ENCODE assay signal across 27 cellular contexts in genomic region chr10:2620827-2621521, GRCh38.
DNase-seq lines count a peak whose midpoint lies in the region; ATAC-seq, FAIRE-seq and TF ChIP-seq lines count a peak whose summit lies in the region.
"Had no signal": no experiment of that assay in that cellular context is flagged by ENCODE, and none has a peak within 500 bp of the region (broad histone marks: within the 10 kb centered on the region; RNA-seq: fewer than 3 reads in every experiment).

No MANE protein-coding gene starts in this region.

- no peak for TF ChIP-seq RAD21 in IMR-90 (IDR thresholded peaks at IDR 0.05; ENCODE audit: low read length)
- no peak for TF ChIP-seq RAD21 in H1 (IDR thresholded peaks at IDR 0.05 in 1 of 2, conservative IDR thresholded peaks at IDR 0.05 in 1 of 2; ENCODE audit: low read depth in 2 of 2, low read length in 2 of 2)

- no peak overlapping the region for H3K27ac ChIP-seq in IMR-90 (ENCODE audit: insufficient read depth, low read length)
- no peak overlapping the region for H3K27ac ChIP-seq in H1 (ENCODE audit: low read depth, low read length)
- H3K27ac ChIP-seq in neuronal stem cell (replicated peaks; ENCODE audit: low read length): no peak overlapping the region
- H3K27ac ChIP-seq in gastrocnemius medialis: no peak overlapping the region
- no peak overlapping the region for H3K27ac ChIP-seq in gastroesophageal sphincter
- H3K27ac ChIP-seq: C4-2B, KMS-11, SJSA1 had no signal

- H3K27me3 ChIP-seq in IMR-90 (ENCODE audit: control insufficient read depth, insufficient read depth, low read length): no peaks in the 10 kb centered on the region
- H3K27me3 ChIP-seq in H1 (replicated peaks in 1 of 4; ENCODE audit: control insufficient read depth in 3 of 4, extremely low read depth in 1 of 4, insufficient read depth in 3 of 4, low read length in 3 of 4): no peaks in the 10 kb centered on the region; a peak in 1 of 7 replicates
- no peaks in the 10 kb centered on the region for H3K27me3 ChIP-seq in neuronal stem cell (ENCODE audit: control insufficient read depth in 3 of 3, insufficient read depth in 3 of 3, low read depth in 1 of 3, low read length in 3 of 3)
- no peaks in the 10 kb centered on the region for H3K27me3 ChIP-seq in gastrocnemius medialis
- peaks cover 13% of the 10 kb centered on the region for H3K27me3 ChIP-seq in gastroesophageal sphincter

- no peak overlapping the region for H2BK120ac ChIP-seq in IMR-90 (ENCODE audit: low read depth, low read length)
- peak overlapping the region; percentile 70 for H2BK120ac ChIP-seq in H1 (replicated peaks; ENCODE audit: low read depth, low read length)
- H2BK120ac ChIP-seq in neuronal stem cell (ENCODE audit: low read depth, low read length): no peak overlapping the region

- H4K91ac ChIP-seq in IMR-90 (ENCODE audit: insufficient read depth, low read depth, low read length) (no peak overlapping the region), H1 (replicated peaks; ENCODE audit: insufficient read length, low read length) (peak overlapping the region; percentile 63), neuronal stem cell (ENCODE audit: low read depth, low read length, poor library complexity) (no peak overlapping the region)

- FAIRE-seq in H1 (lab: Jason Lieb, UNC): no peak
- FAIRE-seq: GM19239, HepG2, RCC 7860 had no signal

- intact Hi-C loops in IMR-90 (cut with micrococcal nuclease): no loop called here
- intact Hi-C loops in gastrocnemius medialis (cut with DNase I; ENCODE audit: low total_unique reads): no loop called here

- H2BK20ac ChIP-seq in IMR-90 (ENCODE audit: low read depth, low read length): no peak overlapping the region
- no peak overlapping the region; the same call in 1 of the 2 replicates for H2BK20ac ChIP-seq in H1 (ENCODE audit: low read length)

- H3K9ac ChIP-seq in IMR-90 (ENCODE audit: low read depth, low read length) (no peak overlapping the region), H1 (replicated peaks in 1 of 4; ENCODE audit: extremely low read depth in 1 of 4, low read depth in 3 of 4, low read length in 3 of 4) (no peak overlapping the region), neuronal stem cell (ENCODE audit: low read depth, low read length, poor library complexity) (no peak overlapping the region)
- H3K9ac ChIP-seq: KMS-11 had no signal

- TF ChIP-seq POLR2A in IMR-90 (IDR thresholded peaks at IDR 0.05; ENCODE audit: low read depth, low read length): no peak
- TF ChIP-seq POLR2A in H1 (IDR thresholded peaks at IDR 0.05; ENCODE audit: control extremely low read depth in 1 of 2, low read depth in 2 of 2, low read length in 2 of 2): no peak
- TF ChIP-seq POLR2A in gastrocnemius medialis (IDR thresholded peaks at IDR 0.05): no peak
- no peak for TF ChIP-seq POLR2A in gastroesophageal sphincter (IDR thresholded peaks at IDR 0.05)

- peaks cover 4% of the 10 kb centered on the region; the same call in 1 of the 2 replicates for H3K23me2 ChIP-seq in H1 (ENCODE audit: low read depth, low read length)

- dilution Hi-C loops in IMR-90 (cut with HindIII; ENCODE audit: low sequenced_read_pairs, unreplicated experiment): no loop called here

- no peaks in the 10 kb centered on the region for H3K9me1 ChIP-seq in IMR-90 (ENCODE audit: insufficient read depth, low read length)

- no peaks in the 10 kb centered on the region for H3K79me1 ChIP-seq in IMR-90 (ENCODE audit: low read depth in 1 of 2, low read length in 2 of 2)
- H3K79me1 ChIP-seq in H1 (ENCODE audit: low read depth, low read length): no peaks in the 10 kb centered on the region
- H3K79me1 ChIP-seq in neuronal stem cell (ENCODE audit: low read depth, low read length): no peaks in the 10 kb centered on the region

- H2BK5ac ChIP-seq in IMR-90 (ENCODE audit: low read depth, low read length, poor library complexity, severe bottlenecking) (no peak overlapping the region), H1 (ENCODE audit: low read depth, low read length) (peak overlapping the region; percentile 8; the same call in 1 of the 2 replicates), neuronal stem cell (ENCODE audit: low read length) (no peak overlapping the region)

- in situ Hi-C loops in IMR-90 (cut with MboI; ENCODE audit: low sequenced_read_pairs) (no loop called here), gastrocnemius medialis (cut with MboI; ENCODE audit: low sequenced_read_pairs in 4 of 4) (no loop called here)

- H3K4ac ChIP-seq in IMR-90 (ENCODE audit: low read depth, low read length): no peak overlapping the region
- no peak overlapping the region for H3K4ac ChIP-seq in H1 (replicated peaks; ENCODE audit: insufficient read length, low read depth, low read length)
- no peak overlapping the region for H3K4ac ChIP-seq in neuronal stem cell (ENCODE audit: low read length)

- H4K20me1 ChIP-seq in IMR-90 (ENCODE audit: insufficient read depth, low read length) (no peaks in the 10 kb centered on the region), H1 (replicated peaks in 1 of 2; ENCODE audit: control insufficient read depth in 1 of 2, insufficient read depth in 2 of 2, low read length in 2 of 2) (no peaks in the 10 kb centered on the region)

- no peak overlapping the region for H3K4me3 ChIP-seq in IMR-90 (ENCODE audit: insufficient read depth, low read depth, low read length)
- peak overlapping the region in 1 of 4 experiments; percentile 40; a peak in 1 of 8 replicates for H3K4me3 ChIP-seq in H1 (ENCODE audit: extremely low read depth in 1 of 4, insufficient read depth in 2 of 4, low read depth in 3 of 4, low read length in 4 of 4)
- no peak overlapping the region for H3K4me3 ChIP-seq in neuronal stem cell (ENCODE audit: low read length in 2 of 2)
- no peak overlapping the region for H3K4me3 ChIP-seq in gastrocnemius medialis
- H3K4me3 ChIP-seq in gastroesophageal sphincter: no peak overlapping the region
- H3K4me3 ChIP-seq: SJSA1 had no signal

- no peak overlapping the region for H3K23ac ChIP-seq in IMR-90 (ENCODE audit: low read depth, low read length)
- no peak overlapping the region for H3K23ac ChIP-seq in H1 (ENCODE audit: insufficient read length)
- no peak overlapping the region for H3K23ac ChIP-seq in neuronal stem cell (ENCODE audit: low read depth, low read length, poor library complexity)

- H2AK5ac ChIP-seq in IMR-90 (ENCODE audit: low read depth, low read length): no peak overlapping the region
- no peak overlapping the region for H2AK5ac ChIP-seq in H1 (ENCODE audit: low read depth, low read length)
- no peak overlapping the region for H2AK5ac ChIP-seq in neuronal stem cell (ENCODE audit: low read depth, low read length)

- H2BK12ac ChIP-seq in H1 (ENCODE audit: low read depth, low read length) (no peak overlapping the region), neuronal stem cell (ENCODE audit: low read length) (no peak overlapping the region)

- H4K8ac ChIP-seq in IMR-90 (ENCODE audit: low read depth in 2 of 2, low read length in 2 of 2): no peak overlapping the region
- no peak overlapping the region for H4K8ac ChIP-seq in H1 (ENCODE audit: extremely low read depth, insufficient read depth, low read length)
- H4K8ac ChIP-seq in neuronal stem cell (ENCODE audit: low read depth, low read length): no peak overlapping the region

- H3K4me1 ChIP-seq in IMR-90 (ENCODE audit: control insufficient read depth, insufficient read depth, low read length) (no peaks in the 10 kb centered on the region), H1 (replicated peaks in 1 of 4; ENCODE audit: control insufficient read depth in 3 of 4, insufficient read depth in 4 of 4, low read length in 3 of 4) (peaks cover 4% of the 10 kb centered on the region in 4 experiments; a peak in 5 of 7 replicates), neuronal stem cell (ENCODE audit: control insufficient read depth in 2 of 2, insufficient read depth in 1 of 2, low read depth in 1 of 2, low read length in 2 of 2) (peaks cover 0 to 4% of the 10 kb centered on the region in 2 donors), gastrocnemius medialis (no peaks in the 10 kb centered on the region), gastroesophageal sphincter (no peaks in the 10 kb centered on the region)
- H3K4me1 ChIP-seq: SJSA1 had no signal

- H2AK9ac ChIP-seq in IMR-90 (replicated peaks; ENCODE audit: low read depth, low read length, poor library complexity): no peak overlapping the region

- TF ChIP-seq EP300 in H1 (IDR thresholded peaks at IDR 0.05; ENCODE audit: borderline replicate concordance in 1 of 2, low read depth in 2 of 2, low read length in 2 of 2) (no peak), gastroesophageal sphincter (IDR thresholded peaks at IDR 0.05) (no peak)

- H3K36me3 ChIP-seq in IMR-90 (ENCODE audit: control insufficient read depth, insufficient read depth, low read length) (no peaks in the 10 kb centered on the region), H1 (ENCODE audit: control insufficient read depth in 2 of 4, insufficient read depth in 4 of 4, low read length in 3 of 4) (no peaks in the 10 kb centered on the region), neuronal stem cell (replicated peaks in 1 of 2; ENCODE audit: control insufficient read depth in 2 of 2, insufficient read depth in 2 of 2, low read length in 2 of 2) (no peaks in the 10 kb centered on the region), gastrocnemius medialis (no peaks in the 10 kb centered on the region), gastroesophageal sphincter (no peaks in the 10 kb centered on the region)
- H3K36me3 ChIP-seq: SJSA1 had no signal

- H3K56ac ChIP-seq in IMR-90 (ENCODE audit: extremely low read depth, insufficient read depth, low read length) (no peak overlapping the region), H1 (replicated peaks; ENCODE audit: insufficient read length, low read depth, low read length) (no peak overlapping the region)

- CTCF ChIA-PET in IMR-90 (lab: Yijun Ruan, JAX): no interaction called here
- CTCF ChIA-PET in H1 (lab: Charles Lee; ENCODE audit: partially characterized antibody): interaction anchor here (0.9 to 3.2 kb wide), 12 partner anchors 8 to 215 kb away, joined by 3 to 20 read pairs (median 4); no protein-coding TSS in a partner anchor

- POLR2A ChIA-PET in IMR-90 (lab: Charles Lee; ENCODE audit: unreplicated experiment): no interaction called here
- POLR2A ChIA-PET in H1 (lab: Charles Lee; ENCODE audit: partially characterized antibody): no interaction called here

- H2BK15ac ChIP-seq in IMR-90 (ENCODE audit: low read depth, low read length) (no peak overlapping the region), H1 (ENCODE audit: low read length) (no peak overlapping the region), neuronal stem cell (ENCODE audit: low read length) (no peak overlapping the region)

- ATAC-seq in IMR-90 (ENCODE audit: low read depth) (no peak), gastrocnemius medialis (no peak), gastroesophageal sphincter (no peak)
- ATAC-seq: HepG2 had no signal

- DNase-seq in NOMO-1 treated with DMSO at 0.1 percent for 48 hours (lab: John Stamatoyannopoulos, UW; ENCODE audit: unreplicated experiment) (peak; percentile 4), NOMO-1 (lab: John Stamatoyannopoulos, UW; ENCODE audit: unreplicated experiment in 2 of 2) (no peak), IMR-90 (no peak), H1 (ENCODE audit: low read depth in 1 of 2, low spot score in 2 of 2) (no peak), neuronal stem cell (ENCODE audit: low spot score) (no peak), gastrocnemius medialis (no peak)
- DNase-seq in stimulated activated CD4-positive, alpha-beta T cell treated with anti-CD3 and anti-CD28 coated beads, Interleukin-1b, Interleukin-23, amount 100 ng/mL, for 48 hours: no peak
- DNase-seq: 8988T; Calu3; CD8-positive, alpha-beta memory T cell; DMS153; GF-D8; NCI-H1048; NCI-H1417 treated with DMSO at 0.1 percent for 48 hours; NCI-H2029; NCI-H2227 treated with DMSO at 0.1 percent for 48 hours; NCI-H510A; NCI-H748 treated with DMSO at 0.1 percent for 48 hours; NK-92 treated with Interleukin-12 subunit alpha and Interleukin-12 subunit beta, amount 100 ng/mL, for 24 hours; OCI-M1 had no signal

- no peak overlapping the region for H3K18ac ChIP-seq in IMR-90 (ENCODE audit: low read depth, low read length)
- no peak overlapping the region for H3K18ac ChIP-seq in H1 (ENCODE audit: extremely low read depth, low read length)
- no peak overlapping the region for H3K18ac ChIP-seq in neuronal stem cell (ENCODE audit: low read length)

- H2AFZ ChIP-seq in IMR-90 (replicated peaks; ENCODE audit: low read length, poor library complexity) (no peak overlapping the region), H1 (ENCODE audit: low read length) (no peak overlapping the region), neuronal stem cell (ENCODE audit: low read length) (peak overlapping the region; percentile 50)

- TF ChIP-seq CTCF in IMR-90 (conservative IDR thresholded peaks at IDR 0.05; ENCODE audit: low read depth, low read length) (no peak), H1 (IDR thresholded peaks at IDR 0.05; ENCODE audit: control extremely low read depth in 1 of 3, insufficient read depth in 1 of 3, low read depth in 1 of 3, low read length in 3 of 3) (no peak), gastrocnemius medialis (IDR thresholded peaks at IDR 0.05 in 4 of 5, conservative IDR thresholded peaks at IDR 0.05 in 1 of 5) (no peak), gastroesophageal sphincter (IDR thresholded peaks at IDR 0.05) (no peak)

- H4K5ac ChIP-seq in IMR-90 (ENCODE audit: low read depth, low read length) (no peak overlapping the region), H1 (ENCODE audit: insufficient read length, low read depth, low read length) (no peak overlapping the region)

- H3K9me3 ChIP-seq in IMR-90 (ENCODE audit: control insufficient read depth, insufficient read depth, low read length): peaks cover 28% of the 10 kb centered on the region
- H3K9me3 ChIP-seq in H1 (ENCODE audit: insufficient read depth in 2 of 2, low read depth in 1 of 2, low read length in 1 of 2): no peaks in the 10 kb centered on the region
- H3K9me3 ChIP-seq in neuronal stem cell (replicated peaks in 1 of 2; ENCODE audit: control insufficient read depth in 2 of 2, insufficient read depth in 1 of 2, low read depth in 1 of 2, low read length in 2 of 2): no peaks in the 10 kb centered on the region
- H3K9me3 ChIP-seq in gastrocnemius medialis: no peaks in the 10 kb centered on the region
- no peaks in the 10 kb centered on the region for H3K9me3 ChIP-seq in gastroesophageal sphincter
- H3K9me3 ChIP-seq: SJSA1 had no signal

- WGBS in IMR-90 (ENCODE audit: extremely low coverage in 2 of 2, insufficient read length in 1 of 2), 2 experiments: no CpG with 5 or more reads among the region's 5 CpGs
- WGBS in H1 (ENCODE audit: extremely low coverage in 1 of 2, insufficient coverage in 1 of 2, insufficient read length in 1 of 2, insufficient replicate concordance in 2 of 2, low coverage in 1 of 2, low lambda C conversion rate in 2 of 2, missing lambda C conversion rate in 1 of 2), 2 experiments: 83% methylated on average over 4 of the region's 5 CpGs; no CpG with 5 or more reads in 1 of the 2 experiments
- no CpG with 5 or more reads among the region's 5 CpGs for WGBS in neuronal stem cell (ENCODE audit: extremely low coverage in 2 of 2, insufficient read length in 2 of 2, insufficient replicate concordance in 1 of 2), 2 donors
- 69 to 71% methylated on average over 4 of the region's 5 CpGs for WGBS in gastroesophageal sphincter (ENCODE audit: low coverage in 1 of 2), 2 donors

- H3K14ac ChIP-seq in IMR-90 (replicated peaks; ENCODE audit: low read depth, low read length) (no peak overlapping the region), H1 (ENCODE audit: insufficient read length) (no peak overlapping the region), neuronal stem cell (ENCODE audit: low read length) (no peak overlapping the region)

- no peak overlapping the region for H3K4me2 ChIP-seq in IMR-90 (ENCODE audit: low read depth, low read length)
- peak overlapping the region; percentile 26 to 43; a peak in 1 of 4 replicates for H3K4me2 ChIP-seq in H1 (ENCODE audit: insufficient read depth in 1 of 2, low read depth in 2 of 2, low read length in 2 of 2)
- H3K4me2 ChIP-seq in neuronal stem cell (ENCODE audit: insufficient read depth, low read length, poor library complexity, severe bottlenecking): no peak overlapping the region
- H3K4me2 ChIP-seq: KMS-11 had no signal

- BruUV-seq in IMR-90 (replicated peaks; lab: Mats Ljungman, UMichigan): no TSS peak

- H3K79me2 ChIP-seq in H1 (ENCODE audit: control insufficient read depth in 1 of 2, insufficient read depth in 2 of 2, low read length in 2 of 2): no peaks in the 10 kb centered on the region

Comparison
In these comparisons a context has a peak if more than half of its experiments do, and no peak if none do; other contexts are left out.
1. H3K4me2 ChIP-seq: peak in H1 (2 of 2); none in IMR-90 (single experiment) and neuronal stem cell (single experiment).